20 cellular contexts compared by ENCODE assay signal in the genomic region with DNA sequence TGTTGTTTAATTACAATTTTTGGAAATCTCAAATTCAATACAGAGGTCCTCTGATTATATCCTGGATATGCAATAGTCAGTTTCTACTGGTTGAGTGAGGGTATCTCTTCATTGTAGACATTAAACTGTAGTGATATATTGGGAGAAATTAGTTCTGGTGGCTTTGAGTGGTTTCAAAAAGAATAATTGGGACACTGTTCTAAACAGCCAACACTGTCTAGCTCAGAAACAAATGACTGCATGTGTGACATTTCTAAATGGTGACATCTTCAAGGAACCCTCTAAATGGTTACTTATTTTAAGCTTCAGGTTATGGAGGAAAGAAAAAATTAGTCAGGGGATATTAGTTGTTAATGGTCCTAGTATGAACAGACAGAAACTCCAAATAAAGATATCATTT.
A peak's percentile ranks its signal among the peaks of the same experiment; 100 is the strongest.
DNase-seq lines count a peak whose midpoint lies in the region; ATAC-seq, FAIRE-seq and TF ChIP-seq lines count a peak whose summit lies in the region.
"Had no signal": no experiment of that assay in that cellular context is flagged by ENCODE, and none has a peak within 500 bp of the region (broad histone marks: within the 10 kb centered on the region; RNA-seq: fewer than 3 reads in every experiment).

No MANE protein-coding gene starts in this region.

- FAIRE-seq in HepG2 (lab: Jason Lieb, UNC): no peak
- FAIRE-seq: A204.1, GM12878 had no signal

- H2AFZ ChIP-seq in HepG2 (ENCODE audit: low read length): no peak overlapping the region
- H2AFZ ChIP-seq: GM23248 had no signal

- H4K20me1 ChIP-seq in HepG2 (ENCODE audit: insufficient read depth, low read length): no peaks in the 10 kb centered on the region

- no peak for TF ChIP-seq CTCF in brain (conservative IDR thresholded peaks at IDR 0.05)
- TF ChIP-seq CTCF in HepG2 (CRISPR knock-in tag; IDR thresholded peaks at IDR 0.05): no peak

- no peak overlapping the region for H3K4me3 ChIP-seq in HepG2 (replicated peaks in 1 of 3; ENCODE audit: insufficient read depth in 1 of 3, low read depth in 2 of 3, low read length in 3 of 3)
- H3K4me3 ChIP-seq: GM12878, GM23248, HAP-1 had no signal

- peaks cover 7 to 35% (median 34%) of the 10 kb centered on the region in 5 experiments for H3K9me3 Mint-ChIP-seq in brain
- H3K9me3 Mint-ChIP-seq: CD8-positive, alpha-beta memory T cell had no signal

- BruUV-seq in HepG2 (replicated peaks; lab: Mats Ljungman, UMichigan): no TSS peak

- no peaks in the 10 kb centered on the region for H3K36me3 ChIP-seq in HepG2 (replicated peaks in 1 of 2; ENCODE audit: control insufficient read depth in 1 of 2, insufficient read depth in 2 of 2, low read length in 2 of 2)
- H3K36me3 ChIP-seq: HAP-1 had no signal

- peaks cover 0 to 4% of the 10 kb centered on the region in 2 experiments; a peak in 1 of 5 replicates for H3K27me3 ChIP-seq in HepG2 (ENCODE audit: control insufficient read depth in 1 of 2, insufficient read depth in 2 of 2, low read length in 2 of 2)
- H3K27me3 ChIP-seq: BE2C had no signal

- peaks cover 49% of the 10 kb centered on the region for H3K4me1 Mint-ChIP-seq in brain

- in situ Hi-C loops in HepG2 (cut with HindIII; ENCODE audit: extremely low pct_ligation_motif_present, low pct_unique_long_range_greater_than_20kb): no loop called here

- H3K4me1 ChIP-seq in HepG2 (ENCODE audit: insufficient read depth, low read length): peaks cover 4% of the 10 kb centered on the region; the same call in 1 of the 2 replicates

- H3K79me2 ChIP-seq in HepG2 (ENCODE audit: insufficient read depth, low read length): no peaks in the 10 kb centered on the region

- H3K36me3 Mint-ChIP-seq in brain: peaks cover 65% of the 10 kb centered on the region
- H3K36me3 Mint-ChIP-seq: CD4-positive, CD25-positive, alpha-beta regulatory T cell; CD8-positive, alpha-beta memory T cell had no signal

- POLR2A ChIA-PET in HepG2 (lab: Yijun Ruan, JAX): no interaction called here

- no peak overlapping the region for H3K27ac ChIP-seq in HepG2 (ENCODE audit: extremely low read length, insufficient read depth, low read length)
- H3K27ac ChIP-seq: GM23248 had no signal

- peaks cover 12% of the 10 kb centered on the region for H3K27me3 Mint-ChIP-seq in brain

- TF ChIP-seq POLR2A in HepG2 (IDR thresholded peaks at IDR 0.05; ENCODE audit: insufficient read depth in 1 of 2, low read depth in 2 of 2, low read length in 2 of 2): no peak

- TF ChIP-seq EP300 in HepG2 (IDR thresholded peaks at IDR 0.05; ENCODE audit: low read depth in 2 of 2, low read length in 2 of 2) (no peak), HepG2 (CRISPR knock-in tag; IDR thresholded peaks at IDR 0.05; ENCODE audit: borderline replicate concordance) (no peak)

- TF ChIP-seq RAD21 in HepG2 (CRISPR knock-in tag; IDR thresholded peaks at IDR 0.05): no peak

- no peak for ATAC-seq in HepG2
- ATAC-seq: GM12878 had no signal

- DNase-seq in kidney tubule cell (ENCODE audit: low spot score): peak; percentile 13
- peak; percentile 47 for DNase-seq in pons (ENCODE audit: low spot score)
- DNase-seq in NCI-H2029 treated with DMSO at 0.1 percent for 48 hours (lab: John Stamatoyannopoulos, UW): no peak
- no peak for DNase-seq in HuH-7 (ENCODE audit: low spot score)
- no peak for DNase-seq in HepG2 (ENCODE audit: low spot score)
- DNase-seq: ACHN; BE2C; C1 segment of cervical spinal cord; CD4-positive, CD25-positive, alpha-beta regulatory T cell; CD8-positive, alpha-beta memory T cell; COR-L47; DMS53; DND-41; EL; GM23248; IMR-90 had no signal

- peak overlapping the region in 3 of 5 experiments; percentile 63 to 91 (median 77) for H3K27ac Mint-ChIP-seq in brain
- H3K27ac Mint-ChIP-seq: CD4-positive, CD25-positive, alpha-beta regulatory T cell had no signal

- H3K4me3 Mint-ChIP-seq in brain: peak overlapping the region in 2 of 5 experiments; percentile 65 to 73
- H3K4me3 Mint-ChIP-seq: CD4-positive, CD25-positive, alpha-beta regulatory T cell; CD8-positive, alpha-beta memory T cell had no signal

- H3K9ac ChIP-seq in HepG2 (ENCODE audit: insufficient read depth, low read depth, low read length): no peak overlapping the region
- H3K9ac ChIP-seq: GM23248 had no signal

- H3K4me2 ChIP-seq in HepG2 (ENCODE audit: low read depth, low read length): no peak overlapping the region

- no peaks in the 10 kb centered on the region for H3K9me3 ChIP-seq in HepG2 (ENCODE audit: low read length)
- H3K9me3 ChIP-seq: BE2C, HAP-1 had no signal

- CTCF ChIA-PET in HepG2 (lab: Yijun Ruan, JAX; ENCODE audit: low intra/inter-chr PET ratio, low total read pairs): no interaction called here

- intact Hi-C loops in HepG2 (cut with micrococcal nuclease; ENCODE audit: unreplicated experiment): no loop called here

TF ChIP-seq in HepG2, 621 proteins besides CTCF, POLR2A, EP300 and RAD21 (continues in another document):
- TF ChIP-seq, protein P1, sequence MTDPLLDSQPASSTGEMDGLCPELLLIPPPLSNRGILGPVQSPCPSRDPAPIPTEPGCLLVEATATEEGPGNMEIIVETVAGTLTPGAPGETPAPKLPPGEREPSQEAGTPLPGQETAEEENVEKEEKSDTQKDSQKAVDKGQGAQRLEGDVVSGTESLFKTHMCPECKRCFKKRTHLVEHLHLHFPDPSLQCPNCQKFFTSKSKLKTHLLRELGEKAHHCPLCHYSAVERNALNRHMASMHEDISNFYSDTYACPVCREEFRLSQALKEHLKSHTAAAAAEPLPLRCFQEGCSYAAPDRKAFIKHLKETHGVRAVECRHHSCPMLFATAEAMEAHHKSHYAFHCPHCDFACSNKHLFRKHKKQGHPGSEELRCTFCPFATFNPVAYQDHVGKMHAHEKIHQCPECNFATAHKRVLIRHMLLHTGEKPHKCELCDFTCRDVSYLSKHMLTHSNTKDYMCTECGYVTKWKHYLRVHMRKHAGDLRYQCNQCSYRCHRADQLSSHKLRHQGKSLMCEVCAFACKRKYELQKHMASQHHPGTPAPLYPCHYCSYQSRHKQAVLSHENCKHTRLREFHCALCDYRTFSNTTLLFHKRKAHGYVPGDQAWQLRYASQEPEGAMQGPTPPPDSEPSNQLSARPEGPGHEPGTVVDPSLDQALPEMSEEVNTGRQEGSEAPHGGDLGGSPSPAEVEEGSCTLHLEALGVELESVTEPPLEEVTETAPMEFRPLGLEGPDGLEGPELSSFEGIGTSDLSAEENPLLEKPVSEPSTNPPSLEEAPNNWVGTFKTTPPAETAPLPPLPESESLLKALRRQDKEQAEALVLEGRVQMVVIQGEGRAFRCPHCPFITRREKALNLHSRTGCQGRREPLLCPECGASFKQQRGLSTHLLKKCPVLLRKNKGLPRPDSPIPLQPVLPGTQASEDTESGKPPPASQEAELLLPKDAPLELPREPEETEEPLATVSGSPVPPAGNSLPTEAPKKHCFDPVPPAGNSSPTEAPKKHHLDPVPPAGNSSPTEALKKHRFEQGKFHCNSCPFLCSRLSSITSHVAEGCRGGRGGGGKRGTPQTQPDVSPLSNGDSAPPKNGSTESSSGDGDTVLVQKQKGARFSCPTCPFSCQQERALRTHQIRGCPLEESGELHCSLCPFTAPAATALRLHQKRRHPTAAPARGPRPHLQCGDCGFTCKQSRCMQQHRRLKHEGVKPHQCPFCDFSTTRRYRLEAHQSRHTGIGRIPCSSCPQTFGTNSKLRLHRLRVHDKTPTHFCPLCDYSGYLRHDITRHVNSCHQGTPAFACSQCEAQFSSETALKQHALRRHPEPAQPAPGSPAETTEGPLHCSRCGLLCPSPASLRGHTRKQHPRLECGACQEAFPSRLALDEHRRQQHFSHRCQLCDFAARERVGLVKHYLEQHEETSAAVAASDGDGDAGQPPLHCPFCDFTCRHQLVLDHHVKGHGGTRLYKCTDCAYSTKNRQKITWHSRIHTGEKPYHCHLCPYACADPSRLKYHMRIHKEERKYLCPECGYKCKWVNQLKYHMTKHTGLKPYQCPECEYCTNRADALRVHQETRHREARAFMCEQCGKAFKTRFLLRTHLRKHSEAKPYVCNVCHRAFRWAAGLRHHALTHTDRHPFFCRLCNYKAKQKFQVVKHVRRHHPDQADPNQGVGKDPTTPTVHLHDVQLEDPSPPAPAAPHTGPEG (CRISPR knock-in tag; IDR thresholded peaks at IDR 0.05): no peak
- TF ChIP-seq RXRA (CRISPR knock-in tag; IDR thresholded peaks at IDR 0.05) (no peak), GTF3A (CRISPR knock-in tag; conservative IDR thresholded peaks at IDR 0.05) (no peak), ZNF34 (CRISPR knock-in tag; IDR thresholded peaks at IDR 0.05; ENCODE audit: borderline replicate concordance) (no peak)
- TF ChIP-seq, protein P2, sequence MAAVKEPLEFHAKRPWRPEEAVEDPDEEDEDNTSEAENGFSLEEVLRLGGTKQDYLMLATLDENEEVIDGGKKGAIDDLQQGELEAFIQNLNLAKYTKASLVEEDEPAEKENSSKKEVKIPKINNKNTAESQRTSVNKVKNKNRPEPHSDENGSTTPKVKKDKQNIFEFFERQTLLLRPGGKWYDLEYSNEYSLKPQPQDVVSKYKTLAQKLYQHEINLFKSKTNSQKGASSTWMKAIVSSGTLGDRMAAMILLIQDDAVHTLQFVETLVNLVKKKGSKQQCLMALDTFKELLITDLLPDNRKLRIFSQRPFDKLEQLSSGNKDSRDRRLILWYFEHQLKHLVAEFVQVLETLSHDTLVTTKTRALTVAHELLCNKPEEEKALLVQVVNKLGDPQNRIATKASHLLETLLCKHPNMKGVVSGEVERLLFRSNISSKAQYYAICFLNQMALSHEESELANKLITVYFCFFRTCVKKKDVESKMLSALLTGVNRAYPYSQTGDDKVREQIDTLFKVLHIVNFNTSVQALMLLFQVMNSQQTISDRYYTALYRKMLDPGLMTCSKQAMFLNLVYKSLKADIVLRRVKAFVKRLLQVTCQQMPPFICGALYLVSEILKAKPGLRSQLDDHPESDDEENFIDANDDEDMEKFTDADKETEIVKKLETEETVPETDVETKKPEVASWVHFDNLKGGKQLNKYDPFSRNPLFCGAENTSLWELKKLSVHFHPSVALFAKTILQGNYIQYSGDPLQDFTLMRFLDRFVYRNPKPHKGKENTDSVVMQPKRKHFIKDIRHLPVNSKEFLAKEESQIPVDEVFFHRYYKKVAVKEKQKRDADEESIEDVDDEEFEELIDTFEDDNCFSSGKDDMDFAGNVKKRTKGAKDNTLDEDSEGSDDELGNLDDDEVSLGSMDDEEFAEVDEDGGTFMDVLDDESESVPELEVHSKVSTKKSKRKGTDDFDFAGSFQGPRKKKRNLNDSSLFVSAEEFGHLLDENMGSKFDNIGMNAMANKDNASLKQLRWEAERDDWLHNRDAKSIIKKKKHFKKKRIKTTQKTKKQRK (IDR thresholded peaks at IDR 0.05; ENCODE audit: low read length): no peak
- TF ChIP-seq, protein P3, sequence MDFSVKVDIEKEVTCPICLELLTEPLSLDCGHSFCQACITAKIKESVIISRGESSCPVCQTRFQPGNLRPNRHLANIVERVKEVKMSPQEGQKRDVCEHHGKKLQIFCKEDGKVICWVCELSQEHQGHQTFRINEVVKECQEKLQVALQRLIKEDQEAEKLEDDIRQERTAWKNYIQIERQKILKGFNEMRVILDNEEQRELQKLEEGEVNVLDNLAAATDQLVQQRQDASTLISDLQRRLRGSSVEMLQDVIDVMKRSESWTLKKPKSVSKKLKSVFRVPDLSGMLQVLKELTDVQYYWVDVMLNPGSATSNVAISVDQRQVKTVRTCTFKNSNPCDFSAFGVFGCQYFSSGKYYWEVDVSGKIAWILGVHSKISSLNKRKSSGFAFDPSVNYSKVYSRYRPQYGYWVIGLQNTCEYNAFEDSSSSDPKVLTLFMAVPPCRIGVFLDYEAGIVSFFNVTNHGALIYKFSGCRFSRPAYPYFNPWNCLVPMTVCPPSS (IDR thresholded peaks at IDR 0.05): no peak

Comparison
In these comparisons a context has a peak if more than half of its experiments do, and no peak if none do; other contexts are left out.
1. DNase-seq: peak in kidney tubule cell (single experiment) and pons (single experiment); none in NCI-H2029 treated with DMSO at 0.1 percent for 48 hours (single experiment), HuH-7 (single experiment) and HepG2 (single experiment).